In genomic region chr6:5090603-5091002, GRCh38 we compare ENCODE assay signal across 21 cellular contexts. TPM values are rescaled to one million over a fixed set of nuclear protein-coding genes. Genes with fewer than 3 reads are reported as not detected.
A peak's percentile ranks its signal among the peaks of the same experiment; 100 is the strongest.
DNase-seq lines count a peak whose midpoint lies in the region; ATAC-seq, FAIRE-seq and TF ChIP-seq lines count a peak whose summit lies in the region.
"Had no signal": no experiment of that assay in that cellular context is flagged by ENCODE, and none has a peak within 500 bp of the region (broad histone marks: within the 10 kb centered on the region; RNA-seq: fewer than 3 reads in every experiment).

No MANE protein-coding gene starts in this region.

- POLR2A ChIA-PET in activated CD4-positive, alpha-beta memory T cell treated with anti-CD3 and anti-CD28 coated beads for 36 hours (lab: Charles Lee): no interaction called here
- POLR2A ChIA-PET in activated CD4-positive, alpha-beta memory T cell treated with anti-CD3 and anti-CD28 coated beads, Interleukin-2, amount 10 ng/mL, durations not matched to agents 7 days and 5 days (lab: Charles Lee): no interaction called here
- POLR2A ChIA-PET in GM12878 (lab: Charles Lee): interaction anchor here (0.5 kb wide), 1 partner anchor 357 kb away, joined by 4 read pairs; no protein-coding TSS in a partner anchor

- H3K27ac ChIP-seq in GM12878 (ENCODE audit: control insufficient read depth, insufficient read depth) (no peak overlapping the region), hepatocyte (no peak overlapping the region)
- H3K27ac ChIP-seq: GM23248, SJSA1 had no signal

- H2AFZ ChIP-seq in GM12878 (ENCODE audit: control insufficient read depth, low read depth, low read length) (no peak overlapping the region), hepatocyte (no peak overlapping the region)
- H2AFZ ChIP-seq: GM23248 had no signal

- FAIRE-seq in GM18507 (lab: Jason Lieb, UNC) (peak; percentile 59), GM12878 (lab: Jason Lieb, UNC) (no peak)
- FAIRE-seq: RCC 7860 had no signal

- H3K4me1 Mint-ChIP-seq in activated CD4-positive, alpha-beta memory T cell treated with anti-CD3 and anti-CD28 coated beads for 36 hours (ENCODE audit: low read depth): peaks cover 15% of the 10 kb centered on the region
- peaks cover 4% of the 10 kb centered on the region for H3K4me1 Mint-ChIP-seq in activated CD4-positive, alpha-beta memory T cell treated with anti-CD3 and anti-CD28 coated beads, Interleukin-2, amount 10 ng/mL, durations not matched to agents 7 days and 5 days
- H3K4me1 Mint-ChIP-seq in stimulated activated effector memory CD8-positive, alpha-beta T cell treated with anti-CD3 and anti-CD28 coated beads, Interleukin-12 subunit alpha, Interleukin-12 subunit beta, amount 100 ng/mL, for 72 hours: no peaks in the 10 kb centered on the region
- no peaks in the 10 kb centered on the region for H3K4me1 Mint-ChIP-seq in natural killer cell treated with Interleukin-12 subunit alpha and Interleukin-12 subunit beta and Interleukin-15 and Interleukin-18, amount 100 ng/mL, for 72 hours (ENCODE audit: low read depth in 2 of 2)

- H3K27me3 ChIP-seq in GM12878 (replicated peaks in 1 of 2; ENCODE audit: control insufficient read depth in 2 of 2, insufficient read depth in 2 of 2, low read length in 1 of 2) (peaks cover 8 to 9% of the 10 kb centered on the region in 2 experiments), hepatocyte (peaks cover 16% of the 10 kb centered on the region)

- H3K36me3 ChIP-seq in GM12878 (ENCODE audit: control insufficient read depth in 2 of 2, insufficient read depth in 2 of 2, low read length in 1 of 2) (no peaks in the 10 kb centered on the region), hepatocyte (replicated peaks; ENCODE audit: insufficient read depth, low read depth) (no peaks in the 10 kb centered on the region)
- H3K36me3 ChIP-seq: HAP-1, SJSA1 had no signal

- CTCF ChIA-PET in activated CD4-positive, alpha-beta memory T cell treated with anti-CD3 and anti-CD28 coated beads for 36 hours (lab: Charles Lee): no interaction called here
- CTCF ChIA-PET in activated CD4-positive, alpha-beta memory T cell treated with anti-CD3 and anti-CD28 coated beads, Interleukin-2, amount 10 ng/mL, durations not matched to agents 7 days and 5 days (lab: Charles Lee): no interaction called here
- CTCF ChIA-PET in GM12878 (lab: Yijun Ruan, JAX): no interaction called here

- in situ Hi-C loops in GM12878 (cut with MboI): no loop called here

- H3K4me1 ChIP-seq in GM12878 (ENCODE audit: control insufficient read depth, insufficient read depth, low read length): peaks cover 44% of the 10 kb centered on the region
- H3K4me1 ChIP-seq in hepatocyte (ENCODE audit: insufficient read depth): peaks cover 8% of the 10 kb centered on the region
- H3K4me1 ChIP-seq: HAP-1 had no signal

- no peaks in the 10 kb centered on the region for H4K20me1 ChIP-seq in GM12878 (ENCODE audit: control insufficient read depth, insufficient read depth)
- no peaks in the 10 kb centered on the region for H4K20me1 ChIP-seq in hepatocyte (ENCODE audit: insufficient read depth, poor library complexity, severe bottlenecking)

- no peaks in the 10 kb centered on the region for H3K9me3 Mint-ChIP-seq in activated CD4-positive, alpha-beta memory T cell treated with anti-CD3 and anti-CD28 coated beads for 36 hours
- H3K9me3 Mint-ChIP-seq in activated CD4-positive, alpha-beta memory T cell treated with anti-CD3 and anti-CD28 coated beads, Interleukin-2, amount 10 ng/mL, durations not matched to agents 7 days and 5 days: no peaks in the 10 kb centered on the region
- H3K9me3 Mint-ChIP-seq in stimulated activated effector memory CD8-positive, alpha-beta T cell treated with anti-CD3 and anti-CD28 coated beads, Interleukin-12 subunit alpha, Interleukin-12 subunit beta, amount 100 ng/mL, for 72 hours: no peaks in the 10 kb centered on the region
- no peaks in the 10 kb centered on the region for H3K9me3 Mint-ChIP-seq in natural killer cell treated with Interleukin-12 subunit alpha and Interleukin-12 subunit beta and Interleukin-15 and Interleukin-18, amount 100 ng/mL, for 72 hours

- RAD21 ChIA-PET in GM12878 (lab: Charles Lee; ENCODE audit: unreplicated experiment): no interaction called here

- SMC1A ChIA-PET in GM12878 (lab: Charles Lee; ENCODE audit: uncharacterized antibody, unreplicated experiment): interaction anchor here (1.2 kb wide), 1 partner anchor 148 kb away, joined by 3 read pairs; no protein-coding TSS in a partner anchor

- no peak for TF ChIP-seq POLR2A in GM12878 (IDR thresholded peaks at IDR 0.05; ENCODE audit: low read depth, low read length)

- H3K4me2 ChIP-seq in GM12878 (ENCODE audit: control insufficient read depth, insufficient read depth) (peak overlapping the region; percentile 45), hepatocyte (no peak overlapping the region)

- ATAC-seq in GM12878: peak; percentile 59
- ATAC-seq in stimulated activated effector memory CD8-positive, alpha-beta T cell treated with anti-CD3 and anti-CD28 coated beads, Interleukin-12 subunit alpha, Interleukin-12 subunit beta, amount 100 ng/mL, for 72 hours: peak; percentile 52
- no peak for ATAC-seq in HG03135 (IDR thresholded peaks at IDR 0.05; ENCODE audit: unreplicated experiment)
- no peak for ATAC-seq in natural killer cell treated with Interleukin-12 subunit alpha and Interleukin-12 subunit beta and Interleukin-15 and Interleukin-18, amount 100 ng/mL, for 72 hours

- H3K27ac Mint-ChIP-seq in activated CD4-positive, alpha-beta memory T cell treated with anti-CD3 and anti-CD28 coated beads for 36 hours: no peak overlapping the region
- H3K27ac Mint-ChIP-seq in activated CD4-positive, alpha-beta memory T cell treated with anti-CD3 and anti-CD28 coated beads, Interleukin-2, amount 10 ng/mL, durations not matched to agents 7 days and 5 days: no peak overlapping the region
- H3K27ac Mint-ChIP-seq in stimulated activated effector memory CD8-positive, alpha-beta T cell treated with anti-CD3 and anti-CD28 coated beads, Interleukin-12 subunit alpha, Interleukin-12 subunit beta, amount 100 ng/mL, for 72 hours: no peak overlapping the region
- no peak overlapping the region for H3K27ac Mint-ChIP-seq in natural killer cell treated with Interleukin-12 subunit alpha and Interleukin-12 subunit beta and Interleukin-15 and Interleukin-18, amount 100 ng/mL, for 72 hours
- H3K27ac Mint-ChIP-seq: CD4-positive, CD25-positive, alpha-beta regulatory T cell had no signal

- TF ChIP-seq RAD21 in GM12878 (IDR thresholded peaks at IDR 0.05; ENCODE audit: insufficient read depth, low read depth, low read length): no peak

- intact Hi-C loops in activated CD4-positive, alpha-beta memory T cell treated with anti-CD3 and anti-CD28 coated beads for 36 hours (cut with micrococcal nuclease): no loop called here
- intact Hi-C loops in GM12878 (cut with micrococcal nuclease; ENCODE audit: unreplicated experiment): no loop called here

- TF ChIP-seq CTCF in GM12878 (IDR thresholded peaks at IDR 0.05 in 2 of 3, conservative IDR thresholded peaks at IDR 0.05 in 1 of 3; ENCODE audit: control insufficient read depth in 2 of 3, extremely low read depth in 1 of 3, insufficient read depth in 1 of 3, low read depth in 3 of 3, low read length in 3 of 3) (no peak), hepatocyte (IDR thresholded peaks at IDR 0.05; ENCODE audit: poor library complexity) (no peak)

- no peak overlapping the region for H3K4me3 Mint-ChIP-seq in activated CD4-positive, alpha-beta memory T cell treated with anti-CD3 and anti-CD28 coated beads for 36 hours
- no peak overlapping the region for H3K4me3 Mint-ChIP-seq in activated CD4-positive, alpha-beta memory T cell treated with anti-CD3 and anti-CD28 coated beads, Interleukin-2, amount 10 ng/mL, durations not matched to agents 7 days and 5 days
- no peak overlapping the region for H3K4me3 Mint-ChIP-seq in stimulated activated effector memory CD8-positive, alpha-beta T cell treated with anti-CD3 and anti-CD28 coated beads, Interleukin-12 subunit alpha, Interleukin-12 subunit beta, amount 100 ng/mL, for 72 hours
- H3K4me3 Mint-ChIP-seq in natural killer cell treated with Interleukin-12 subunit alpha and Interleukin-12 subunit beta and Interleukin-15 and Interleukin-18, amount 100 ng/mL, for 72 hours: no peak overlapping the region
- H3K4me3 Mint-ChIP-seq: CD4-positive, CD25-positive, alpha-beta regulatory T cell had no signal

- peak; percentile 19 for DNase-seq in activated CD4-positive, alpha-beta memory T cell treated with anti-CD3 and anti-CD28 coated beads for 36 hours
- DNase-seq in activated CD4-positive, alpha-beta memory T cell treated with anti-CD3 and anti-CD28 coated beads, Interleukin-2, amount 10 ng/mL, durations not matched to agents 7 days and 5 days: no peak
- DNase-seq in GM18507 (ENCODE audit: extremely low spot score, insufficient read length, low read depth) (no peak), GM12878 (ENCODE audit: low read depth, low spot score) (no peak), hepatocyte (ENCODE audit: low spot score) (no peak)
- no peak for DNase-seq in stimulated activated effector memory CD8-positive, alpha-beta T cell treated with anti-CD3 and anti-CD28 coated beads, Interleukin-12 subunit alpha, Interleukin-12 subunit beta, amount 100 ng/mL, for 72 hours (ENCODE audit: low spot score in 2 of 2)
- no peak for DNase-seq in natural killer cell treated with Interleukin-12 subunit alpha and Interleukin-12 subunit beta and Interleukin-15 and Interleukin-18, amount 100 ng/mL, for 72 hours (ENCODE audit: low spot score)
- DNase-seq: 8988T; CD4-positive, CD25-positive, alpha-beta regulatory T cell; DMS79; GM23248; Kasumi-1; NCI-H1694; NCI-H2081; NCI-H446; NCI-H526; OCI-M1 had no signal

- no peaks in the 10 kb centered on the region for H3K9me2 ChIP-seq in hepatocyte (replicated peaks; ENCODE audit: insufficient read depth)

- no peaks in the 10 kb centered on the region for H3K79me2 ChIP-seq in GM12878 (ENCODE audit: control insufficient read depth, insufficient read depth, low read length)
- no peaks in the 10 kb centered on the region for H3K79me2 ChIP-seq in hepatocyte

- H3K9me3 ChIP-seq in GM12878 (replicated peaks; ENCODE audit: control insufficient read depth, insufficient read depth, low read length): no peaks in the 10 kb centered on the region; the same call in 2 of the 3 replicates
- H3K9me3 ChIP-seq in hepatocyte (ENCODE audit: low read depth): no peaks in the 10 kb centered on the region
- H3K9me3 ChIP-seq: HAP-1, SJSA1 had no signal

- no peak for TF ChIP-seq EP300 in GM12878 (IDR thresholded peaks at IDR 0.05; ENCODE audit: borderline replicate concordance in 1 of 2, control insufficient read depth in 1 of 2, low read depth in 2 of 2, low read length in 2 of 2)

- H3K9ac ChIP-seq in GM12878 (ENCODE audit: control insufficient read depth, insufficient read depth, low read length): no peak overlapping the region
- H3K9ac ChIP-seq: GM23248 had no signal

- H3K27me3 Mint-ChIP-seq in activated CD4-positive, alpha-beta memory T cell treated with anti-CD3 and anti-CD28 coated beads for 36 hours: peaks cover 57% of the 10 kb centered on the region
- H3K27me3 Mint-ChIP-seq in activated CD4-positive, alpha-beta memory T cell treated with anti-CD3 and anti-CD28 coated beads, Interleukin-2, amount 10 ng/mL, durations not matched to agents 7 days and 5 days: peaks cover 47% of the 10 kb centered on the region
- peaks cover 14 to 23% of the 10 kb centered on the region in 2 donors for H3K27me3 Mint-ChIP-seq in natural killer cell treated with Interleukin-12 subunit alpha and Interleukin-12 subunit beta and Interleukin-15 and Interleukin-18, amount 100 ng/mL, for 72 hours

- H3K4me3 ChIP-seq in GM12878: no peak overlapping the region
- H3K4me3 ChIP-seq in hepatocyte: no peak overlapping the region
- H3K4me3 ChIP-seq: GM23248, HAP-1, SJSA1 had no signal

- no peaks in the 10 kb centered on the region for H3K36me3 Mint-ChIP-seq in activated CD4-positive, alpha-beta memory T cell treated with anti-CD3 and anti-CD28 coated beads for 36 hours
- H3K36me3 Mint-ChIP-seq in activated CD4-positive, alpha-beta memory T cell treated with anti-CD3 and anti-CD28 coated beads, Interleukin-2, amount 10 ng/mL, durations not matched to agents 7 days and 5 days (ENCODE audit: low read depth): no peaks in the 10 kb centered on the region
- H3K36me3 Mint-ChIP-seq in stimulated activated effector memory CD8-positive, alpha-beta T cell treated with anti-CD3 and anti-CD28 coated beads, Interleukin-12 subunit alpha, Interleukin-12 subunit beta, amount 100 ng/mL, for 72 hours: no peaks in the 10 kb centered on the region
- H3K36me3 Mint-ChIP-seq in natural killer cell treated with Interleukin-12 subunit alpha and Interleukin-12 subunit beta and Interleukin-15 and Interleukin-18, amount 100 ng/mL, for 72 hours: no peaks in the 10 kb centered on the region
- H3K36me3 Mint-ChIP-seq: CD4-positive, CD25-positive, alpha-beta regulatory T cell had no signal

- 10% methylated on average over 7 of the region's 7 CpGs for WGBS in GM12878 (ENCODE audit: insufficient coverage, insufficient replicate concordance, low lambda C conversion rate, missing lambda C conversion rate)
- WGBS in hepatocyte (ENCODE audit: low lambda C conversion rate, missing lambda C conversion rate): 90% methylated on average over 7 of the region's 7 CpGs

- no TSS peak for BruUV-seq in GM12878 (replicated peaks; lab: Mats Ljungman, UMichigan)

RNA-seq across cellular contexts. Expression of gene PPP1R3G, which starts 5.5 kb away (rescaled TPM):
- total RNA-seq in activated CD4-positive, alpha-beta memory T cell treated with anti-CD3 and anti-CD28 coated beads for 36 hours: not detected
- total RNA-seq in activated CD4-positive, alpha-beta memory T cell treated with anti-CD3 and anti-CD28 coated beads, Interleukin-2, amount 10 ng/mL, durations not matched to agents 7 days and 5 days: under 1 TPM; 0.08 to 0.10 TPM
- 0.73 and 0.75 TPM in 2 replicates for total RNA-seq in GM12878 (2013; cell fraction: nucleolus; rRNA removed)
- 0.05 and 0.06 TPM in 2 replicates for total RNA-seq in GM12878 (2014; rRNA removed)
- total RNA-seq in GM12878 (2014; rRNA removed; fragmentation: Illumina TruSeq; extraction: Trizol): 0.05 TPM in 1 of 2 replicates, not detected in the other
- 0.08 and 0.10 TPM in 2 replicates for total RNA-seq in GM12878 (2021)
- 0.10 TPM for polyA plus RNA-seq in GM12878 (2011; ENCODE audit: low read depth)
- 0.03 TPM in 2 replicates for polyA plus RNA-seq in GM12878 (2011; rRNA removed)
- 0.04 and 0.07 TPM in 2 replicates for polyA plus RNA-seq in GM12878 (2011; cell fraction: cytosol; rRNA removed)
- 0.04 TPM in 1 of 2 replicates, not detected in the other for polyA plus RNA-seq in GM12878 (2011; cell fraction: nucleus; rRNA removed)
- 0.31 and 0.62 TPM in 2 replicates for polyA plus RNA-seq in GM12878 (2012)
- polyA plus RNA-seq in GM12878 (2014; fragmentation: Illumina TruSeq; extraction: Trizol): 0.01 TPM in 1 of 2 replicates, not detected in the other
- under 1 TPM in 1 of 2 experiments, not detected in 1; 0.02 TPM for polyA plus RNA-seq in GM12878 (2014; fragmentation: Nextera tagmentation; extraction: Ambion mirVana)
- polyA plus RNA-seq in GM12878 (2014; rRNA removed): 0.03 TPM in 1 of 2 replicates, not detected in the other
- under 1 TPM in 1 of 2 experiments, not detected in 1; 0.05 TPM for polyA plus RNA-seq in GM12878 (2016; fragmentation: Nextera tagmentation; extraction: Ambion mirVana)
- 0.07 and 0.10 TPM in 2 replicates for polyA minus RNA-seq in GM12878 (2011; rRNA and poly(A)+ RNA removed)
- not detected in 2 replicates for polyA minus RNA-seq in GM12878 (2011; cell fraction: cytosol; rRNA and poly(A)+ RNA removed)
- polyA minus RNA-seq in GM12878 (2011; cell fraction: nucleus; rRNA and poly(A)+ RNA removed): 0.12 and 0.19 TPM in 2 replicates
- under 1 TPM in 1 of 2 donors, not detected in 1; 0.05 TPM for total RNA-seq in natural killer cell treated with Interleukin-12 subunit alpha and Interleukin-12 subunit beta and Interleukin-15 and Interleukin-18, amount 100 ng/mL, for 72 hours
- total RNA-seq in hepatocyte: 0.47 and 0.48 TPM in 2 replicates
- polyA plus RNA-seq in hepatocyte: 0.18 and 0.82 TPM in 2 replicates
- polyA plus RNA-seq: CD4-positive, CD25-positive, alpha-beta regulatory T cell had no signal

Comparison
In these comparisons a context has a peak if more than half of its experiments do, and no peak if none do; other contexts are left out.
1. ATAC-seq: peak in GM12878 (single experiment) and stimulated activated effector memory CD8-positive, alpha-beta T cell treated with anti-CD3 and anti-CD28 coated beads, Interleukin-12 subunit alpha, Interleukin-12 subunit beta, amount 100 ng/mL, for 72 hours (single experiment); none in HG03135 (single experiment) and natural killer cell treated with Interleukin-12 subunit alpha and Interleukin-12 subunit beta and Interleukin-15 and Interleukin-18, amount 100 ng/mL, for 72 hours (0 of 2).